In genomic region chr17:2950846-2951245, GRCh38 we compare ENCODE assay signal across 16 cellular contexts.
"Had no signal": no experiment of that assay in that cellular context is flagged by ENCODE, and none has a peak within 500 bp of the region (broad histone marks: within the 10 kb centered on the region; RNA-seq: fewer than 3 reads in every experiment).

No MANE protein-coding gene starts in this region.

- H3K27me3 ChIP-seq: esophagus muscularis mucosa, hepatocyte, right lobe of liver, upper lobe of left lung had no signal

- H3K27ac ChIP-seq: esophagus muscularis mucosa, hepatocyte, psoas muscle, right lobe of liver, upper lobe of left lung had no signal

- H3K4me1 ChIP-seq: esophagus muscularis mucosa, psoas muscle, right lobe of liver had no signal

- H3K79me2 ChIP-seq: hepatocyte had no signal

- H3K4me3 Mint-ChIP-seq: activated B cell treated with CpG ODN at 0.5 μM for 24 hours; activated CD8-positive, alpha-beta T cell treated with anti-CD3 and anti-CD28 coated beads, Interleukin-2, amount 10 ng/mL, durations not matched to agents 7 days and 5 days; activated naive CD4-positive, alpha-beta T cell treated with anti-CD3 and anti-CD28 coated beads for 36 hours; naive thymus-derived CD4-positive, alpha-beta T cell; stimulated activated naive CD8-positive, alpha-beta T cell treated with anti-CD3 and anti-CD28 coated beads, Interleukin-15, amount 100 ng/mL, for 72 hours; T-helper 1 cell treated with Interleukin-12 subunit alpha and Interleukin-12 subunit beta and Interleukin-4 antibody, amounts not matched to agents 30 μg/mL and 1 μg/mL, for 36 hours had no signal

- H3K36me3 ChIP-seq: esophagus muscularis mucosa, right lobe of liver, upper lobe of left lung had no signal

- ATAC-seq: activated CD8-positive, alpha-beta T cell treated with anti-CD3 and anti-CD28 coated beads, Interleukin-2, amount 10 ng/mL, durations not matched to agents 7 days and 5 days; left lobe of liver; mucosa of descending colon; naive thymus-derived CD4-positive, alpha-beta T cell; psoas muscle; right lobe of liver; stimulated activated naive CD8-positive, alpha-beta T cell treated with anti-CD3 and anti-CD28 coated beads, Interleukin-15, amount 100 ng/mL, for 72 hours had no signal

- H3K9me3 ChIP-seq: esophagus muscularis mucosa, mucosa of descending colon, psoas muscle, right lobe of liver, upper lobe of left lung had no signal

- H2AFZ ChIP-seq: hepatocyte had no signal

- DNase-seq: activated B cell treated with CpG ODN at 0.5 μM for 24 hours; activated CD4-positive, alpha-beta T cell treated with anti-CD3 and anti-CD28 coated beads for 48 hours; activated CD8-positive, alpha-beta T cell treated with anti-CD3 and anti-CD28 coated beads, Interleukin-2, amount 10 ng/mL, durations not matched to agents 7 days and 5 days; activated naive CD4-positive, alpha-beta T cell treated with anti-CD3 and anti-CD28 coated beads for 36 hours; naive thymus-derived CD4-positive, alpha-beta T cell; nucleus accumbens; psoas muscle; stimulated activated naive CD8-positive, alpha-beta T cell treated with anti-CD3 and anti-CD28 coated beads, Interleukin-15, amount 100 ng/mL, for 72 hours had no signal

- H3K27ac Mint-ChIP-seq: activated B cell treated with CpG ODN at 0.5 μM for 24 hours; activated CD8-positive, alpha-beta T cell treated with anti-CD3 and anti-CD28 coated beads, Interleukin-2, amount 10 ng/mL, durations not matched to agents 7 days and 5 days; activated naive CD4-positive, alpha-beta T cell treated with anti-CD3 and anti-CD28 coated beads for 36 hours; naive thymus-derived CD4-positive, alpha-beta T cell; stimulated activated naive CD8-positive, alpha-beta T cell treated with anti-CD3 and anti-CD28 coated beads, Interleukin-15, amount 100 ng/mL, for 72 hours; T-helper 1 cell treated with Interleukin-12 subunit alpha and Interleukin-12 subunit beta and Interleukin-4 antibody, amounts not matched to agents 30 μg/mL and 1 μg/mL, for 36 hours had no signal

- H3K9me3 Mint-ChIP-seq: activated B cell treated with CpG ODN at 0.5 μM for 24 hours; activated naive CD4-positive, alpha-beta T cell treated with anti-CD3 and anti-CD28 coated beads for 36 hours; naive thymus-derived CD4-positive, alpha-beta T cell; stimulated activated naive CD8-positive, alpha-beta T cell treated with anti-CD3 and anti-CD28 coated beads, Interleukin-15, amount 100 ng/mL, for 72 hours; T-helper 1 cell treated with Interleukin-12 subunit alpha and Interleukin-12 subunit beta and Interleukin-4 antibody, amounts not matched to agents 30 μg/mL and 1 μg/mL, for 36 hours had no signal

- H3K4me3 ChIP-seq: esophagus muscularis mucosa, hepatocyte, mucosa of descending colon, psoas muscle, right lobe of liver, smooth muscle cell, upper lobe of left lung had no signal

- H3K4me2 ChIP-seq: hepatocyte, smooth muscle cell had no signal
